ENCODE assay signal across 10 cellular contexts in genomic region chr20:31695849-31696804, GRCh38. TPM values are rescaled to one million over a fixed set of nuclear protein-coding genes. Genes with fewer than 3 reads are reported as not detected.
DNase-seq lines count a peak whose midpoint lies in the region; ATAC-seq, FAIRE-seq and TF ChIP-seq lines count a peak whose summit lies in the region.
"Had no signal": no experiment of that assay in that cellular context is flagged by ENCODE, and none has a peak within 500 bp of the region (broad histone marks: within the 10 kb centered on the region; RNA-seq: fewer than 3 reads in every experiment).

No MANE protein-coding gene starts in this region.

- TF ChIP-seq POLR2A in thyroid gland (IDR thresholded peaks at IDR 0.05): no peak
- TF ChIP-seq POLR2A in GM12892 (IDR thresholded peaks at IDR 0.05; ENCODE audit: low read depth, low read length): no peak

- H3K4me1 ChIP-seq in kidney (ENCODE audit: control insufficient read depth in 1 of 2, insufficient read depth in 1 of 2, low read depth in 1 of 2, low read length in 2 of 2) (peaks cover 49 to 57% of the 10 kb centered on the region in 2 donors), thyroid gland (peaks cover 47 to 80% of the 10 kb centered on the region in 2 donors)

- no peak for TF ChIP-seq CTCF in kidney (IDR thresholded peaks at IDR 0.05; ENCODE audit: borderline replicate concordance, extremely low read depth, insufficient read depth)
- TF ChIP-seq CTCF in thyroid gland (IDR thresholded peaks at IDR 0.05): no peak

- no peak overlapping the region for H3K4me3 Mint-ChIP-seq in activated CD4-positive, alpha-beta T cell treated with anti-CD3 and anti-CD28 coated beads, Interleukin-2, amount 10 ng/mL, durations not matched to agents 7 days and 5 days
- no peak overlapping the region for H3K4me3 Mint-ChIP-seq in activated naive CD8-positive, alpha-beta T cell treated with anti-CD3 and anti-CD28 coated beads, Interleukin-2, amount 10 ng/mL, durations not matched to agents 7 days and 5 days

- intact Hi-C loops in kidney (cut with DNase I): no loop called here
- intact Hi-C loops in thyroid gland (cut with DNase I): no loop called here

- H3K4me3 ChIP-seq in kidney (ENCODE audit: low read length in 2 of 2): no peak overlapping the region
- H3K4me3 ChIP-seq in thyroid gland (replicated peaks in 1 of 3): no peak overlapping the region

- H3K9ac ChIP-seq in kidney (ENCODE audit: low read length in 2 of 2): peak overlapping the region in 1 of 2 donors; percentile 13

- H3K36me3 ChIP-seq in kidney (ENCODE audit: control insufficient read depth in 1 of 2, insufficient read depth in 2 of 2, low read length in 2 of 2): peaks cover 7 to 20% of the 10 kb centered on the region in 2 donors
- no peaks in the 10 kb centered on the region for H3K36me3 ChIP-seq in thyroid gland

- no peak for ATAC-seq in activated naive CD8-positive, alpha-beta T cell treated with anti-CD3 and anti-CD28 coated beads, Interleukin-2, amount 10 ng/mL, durations not matched to agents 7 days and 5 days (ENCODE audit: low read depth)

- H3K9me3 ChIP-seq in kidney (ENCODE audit: control insufficient read depth in 1 of 2, low read length in 2 of 2): no peaks in the 10 kb centered on the region
- H3K9me3 ChIP-seq in thyroid gland: no peaks in the 10 kb centered on the region

- WGBS in thyroid gland, 2 donors: 90 to 92% methylated on average over 12 of the region's 12 CpGs

- peak overlapping the region; percentile 72 for H3K27ac Mint-ChIP-seq in activated CD4-positive, alpha-beta T cell treated with anti-CD3 and anti-CD28 coated beads, Interleukin-2, amount 10 ng/mL, durations not matched to agents 7 days and 5 days
- peak overlapping the region; percentile 81 for H3K27ac Mint-ChIP-seq in activated naive CD8-positive, alpha-beta T cell treated with anti-CD3 and anti-CD28 coated beads, Interleukin-2, amount 10 ng/mL, durations not matched to agents 7 days and 5 days

- no peaks in the 10 kb centered on the region for H3K27me3 Mint-ChIP-seq in activated CD4-positive, alpha-beta T cell treated with anti-CD3 and anti-CD28 coated beads, Interleukin-2, amount 10 ng/mL, durations not matched to agents 7 days and 5 days
- no peaks in the 10 kb centered on the region for H3K27me3 Mint-ChIP-seq in activated naive CD8-positive, alpha-beta T cell treated with anti-CD3 and anti-CD28 coated beads, Interleukin-2, amount 10 ng/mL, durations not matched to agents 7 days and 5 days

- peaks cover 53% of the 10 kb centered on the region for H3K36me3 Mint-ChIP-seq in activated CD4-positive, alpha-beta T cell treated with anti-CD3 and anti-CD28 coated beads, Interleukin-2, amount 10 ng/mL, durations not matched to agents 7 days and 5 days (ENCODE audit: low read depth)
- H3K36me3 Mint-ChIP-seq in activated naive CD8-positive, alpha-beta T cell treated with anti-CD3 and anti-CD28 coated beads, Interleukin-2, amount 10 ng/mL, durations not matched to agents 7 days and 5 days: peaks cover 28% of the 10 kb centered on the region

- H3K9me3 Mint-ChIP-seq in activated CD4-positive, alpha-beta T cell treated with anti-CD3 and anti-CD28 coated beads, Interleukin-2, amount 10 ng/mL, durations not matched to agents 7 days and 5 days: no peaks in the 10 kb centered on the region
- no peaks in the 10 kb centered on the region for H3K9me3 Mint-ChIP-seq in activated naive CD8-positive, alpha-beta T cell treated with anti-CD3 and anti-CD28 coated beads, Interleukin-2, amount 10 ng/mL, durations not matched to agents 7 days and 5 days

- POLR2A ChIA-PET in activated CD4-positive, alpha-beta T cell treated with anti-CD3 and anti-CD28 coated beads, Interleukin-2, amount 10 ng/mL, durations not matched to agents 7 days and 5 days (lab: Charles Lee): interaction anchor here (0.7 kb wide), 1 partner anchor 31 kb away, joined by 7 read pairs; no protein-coding TSS in a partner anchor
- POLR2A ChIA-PET in activated naive CD8-positive, alpha-beta T cell treated with anti-CD3 and anti-CD28 coated beads, Interleukin-2, amount 10 ng/mL, durations not matched to agents 7 days and 5 days (lab: Charles Lee): interaction anchor here (0.8 to 1.3 kb wide), 5 partner anchors 12 to 28 kb away, joined by 3 to 6 read pairs (median 3); partner anchors contain the start of gene BCL2L1

- CTCF ChIA-PET in activated CD4-positive, alpha-beta T cell treated with anti-CD3 and anti-CD28 coated beads, Interleukin-2, amount 10 ng/mL, durations not matched to agents 7 days and 5 days (lab: Charles Lee): interaction anchor here (0.6 to 7.6 kb wide), 5 partner anchors 8 to 55 kb away, joined by 3 to 58 read pairs (median 4); partner anchors contain the start of gene BCL2L1

- FAIRE-seq in kidney (lab: Jason Lieb, UNC) (no peak), GM12892 (lab: Jason Lieb, UNC) (no peak)
- FAIRE-seq: endometrium had no signal

- no peaks in the 10 kb centered on the region for H3K27me3 ChIP-seq in thyroid gland

- H3K4me1 Mint-ChIP-seq in activated CD4-positive, alpha-beta T cell treated with anti-CD3 and anti-CD28 coated beads, Interleukin-2, amount 10 ng/mL, durations not matched to agents 7 days and 5 days: peaks cover 69% of the 10 kb centered on the region
- H3K4me1 Mint-ChIP-seq in activated naive CD8-positive, alpha-beta T cell treated with anti-CD3 and anti-CD28 coated beads, Interleukin-2, amount 10 ng/mL, durations not matched to agents 7 days and 5 days: peaks cover 64% of the 10 kb centered on the region

- DNase-seq in activated CD4-positive, alpha-beta T cell treated with anti-CD3 and anti-CD28 coated beads, Interleukin-2, amount 10 ng/mL, durations not matched to agents 7 days and 5 days: no peak
- no peak for DNase-seq in activated CD4-positive, alpha-beta T cell treated with anti-CD3 and anti-CD28 coated beads, Interleukin-2, amount 50 U/mL, for 48 hours
- DNase-seq in activated naive CD8-positive, alpha-beta T cell treated with anti-CD3 and anti-CD28 coated beads, Interleukin-2, amount 10 ng/mL, durations not matched to agents 7 days and 5 days: no peak
- DNase-seq in kidney (no peak), thyroid gland (peak in 1 of 2 donors; percentile 26), NCI-H1105 (lab: John Stamatoyannopoulos, UW) (no peak), GM12892 (ENCODE audit: insufficient read length) (no peak), iPS-NIHi11 (ENCODE audit: low spot score) (no peak)
- DNase-seq: stimulated activated CD4-positive, alpha-beta T cell treated with anti-CD3 and anti-CD28 coated beads, Interleukin-1b, Interleukin-23, amount 100 ng/mL, for 48 hours had no signal

- peak overlapping the region; percentile 60 to 95 for H3K27ac ChIP-seq in kidney (ENCODE audit: low read depth in 2 of 2, low read length in 2 of 2)
- H3K27ac ChIP-seq in thyroid gland: peak overlapping the region in 2 of 3 donors; percentile 57 to 89

RNA-seq across cellular contexts. Expression of gene BCL2L1, which starts 26.5 kb away (rescaled TPM):
- 10 to 100 TPM; 57.1 to 58.8 TPM for total RNA-seq in activated CD4-positive, alpha-beta T cell treated with anti-CD3 and anti-CD28 coated beads, Interleukin-2, amount 10 ng/mL, durations not matched to agents 7 days and 5 days
- 10 to 100 TPM; 61.7 to 64.5 TPM for total RNA-seq in activated naive CD8-positive, alpha-beta T cell treated with anti-CD3 and anti-CD28 coated beads, Interleukin-2, amount 10 ng/mL, durations not matched to agents 7 days and 5 days
- 139 TPM for total RNA-seq in kidney
- polyA plus RNA-seq in kidney (ENCODE audit: insufficient read depth, low read depth, low replicate concordance): 132 TPM
- total RNA-seq in thyroid gland: 100 to 1,000 TPM; 110 to 154 (median 125) TPM
- polyA plus RNA-seq in GM12892 (2012; ENCODE audit: missing spikeins): 45.0 TPM

RNA-seq across cellular contexts. Expression of gene TPX2, which starts 43.0 kb away (rescaled TPM):
- 100 to 1,000 TPM; 164 to 193 TPM for total RNA-seq in activated CD4-positive, alpha-beta T cell treated with anti-CD3 and anti-CD28 coated beads, Interleukin-2, amount 10 ng/mL, durations not matched to agents 7 days and 5 days
- total RNA-seq in activated naive CD8-positive, alpha-beta T cell treated with anti-CD3 and anti-CD28 coated beads, Interleukin-2, amount 10 ng/mL, durations not matched to agents 7 days and 5 days: 100 to 1,000 TPM; 111 to 114 TPM
- 1.4 TPM for total RNA-seq in kidney
- polyA plus RNA-seq in kidney (ENCODE audit: insufficient read depth, low read depth, low replicate concordance): 0.47 TPM
- 1 to 10 TPM in 2 of 4 donors, under 1 TPM in 2; 0.39 to 2.0 (median 0.82) TPM for total RNA-seq in thyroid gland
- 35.8 TPM for polyA plus RNA-seq in GM12892 (2012; ENCODE audit: missing spikeins)

RNA-seq across cellular contexts. Expression of gene COX4I2, which starts 58.4 kb away (rescaled TPM):
- not detected for total RNA-seq in activated CD4-positive, alpha-beta T cell treated with anti-CD3 and anti-CD28 coated beads, Interleukin-2, amount 10 ng/mL, durations not matched to agents 7 days and 5 days
- not detected for total RNA-seq in activated naive CD8-positive, alpha-beta T cell treated with anti-CD3 and anti-CD28 coated beads, Interleukin-2, amount 10 ng/mL, durations not matched to agents 7 days and 5 days
- total RNA-seq in kidney: 1.3 TPM
- 6.9 TPM for polyA plus RNA-seq in kidney (ENCODE audit: insufficient read depth, low read depth, low replicate concordance)
- total RNA-seq in thyroid gland: 1 to 10 TPM; 1.1 to 4.8 (median 3.4) TPM
- polyA plus RNA-seq in GM12892 (2012; ENCODE audit: missing spikeins): not detected

Comparison
In these comparisons a context has a peak if more than half of its experiments do, and no peak if none do; other contexts are left out.
1. RNA of gene TPX2, which starts 43.0 kb away (total RNA-seq): 164 to 193 TPM in activated CD4-positive, alpha-beta T cell treated with anti-CD3 and anti-CD28 coated beads, Interleukin-2, amount 10 ng/mL, durations not matched to agents 7 days and 5 days and 111 to 114 TPM in activated naive CD8-positive, alpha-beta T cell treated with anti-CD3 and anti-CD28 coated beads, Interleukin-2, amount 10 ng/mL, durations not matched to agents 7 days and 5 days; 1.4 TPM in kidney (single experiment) and 0.39 to 2.0 TPM in thyroid gland; every median in the first group is over 10 times any median in the second.